In genomic region chr10:130105724-130106123, GRCh38 we compare ENCODE assay signal across 22 cellular contexts. TPM values are rescaled to one million over a fixed set of nuclear protein-coding genes. Genes with fewer than 3 reads are reported as not detected.
DNase-seq lines count a peak whose midpoint lies in the region; ATAC-seq and TF ChIP-seq lines count a peak whose summit lies in the region.
"Had no signal": no experiment of that assay in that cellular context is flagged by ENCODE, and none has a peak within 500 bp of the region (broad histone marks: within the 10 kb centered on the region; RNA-seq: fewer than 3 reads in every experiment).

No MANE protein-coding gene starts in this region.

- H3K9ac ChIP-seq in OCI-LY3 (ENCODE audit: low read length) (no peak overlapping the region), iPS-15b (ENCODE audit: low read depth, low read length) (no peak overlapping the region), neural progenitor cell (no peak overlapping the region)

- peak; percentile 64 for ATAC-seq in GM23338
- no peak for ATAC-seq in GM21723 (IDR thresholded peaks at IDR 0.05; ENCODE audit: unreplicated experiment)
- ATAC-seq: activated CD8-positive, alpha-beta T cell treated with anti-CD3 and anti-CD28 coated beads for 36 hours; T-cell had no signal

- peaks cover 18% of the 10 kb centered on the region for H3K4me1 ChIP-seq in GM23338 (ENCODE audit: insufficient read depth)
- peaks cover 31% of the 10 kb centered on the region for H3K4me1 ChIP-seq in OCI-LY3 (ENCODE audit: low read length)
- peaks cover 6% of the 10 kb centered on the region for H3K4me1 ChIP-seq in iPS-15b (ENCODE audit: control insufficient read depth, insufficient read depth, low read length)
- H3K4me1 ChIP-seq in neural progenitor cell: no peaks in the 10 kb centered on the region
- H3K4me1 ChIP-seq: SJCRH30 had no signal

- no peaks in the 10 kb centered on the region for H3K9me3 ChIP-seq in OCI-LY3 (ENCODE audit: insufficient read depth, low read length)
- H3K9me3 ChIP-seq in iPS-15b (ENCODE audit: control insufficient read depth, insufficient read depth, low read length): no peaks in the 10 kb centered on the region
- H3K9me3 ChIP-seq in neural progenitor cell (ENCODE audit: low read depth): no peaks in the 10 kb centered on the region
- H3K9me3 ChIP-seq: SJCRH30 had no signal

- H3K4me1 Mint-ChIP-seq in GM23338: peaks cover 31% of the 10 kb centered on the region
- H3K4me1 Mint-ChIP-seq in neural progenitor cell: peaks cover 13% of the 10 kb centered on the region
- H3K4me1 Mint-ChIP-seq in activated CD4-positive, alpha-beta memory T cell treated with anti-CD3 and anti-CD28 coated beads, Interleukin-2, amount 10 ng/mL, durations not matched to agents 7 days and 5 days: peaks cover 37% of the 10 kb centered on the region

- CTCF ChIA-PET in activated CD4-positive, alpha-beta memory T cell treated with anti-CD3 and anti-CD28 coated beads, Interleukin-2, amount 10 ng/mL, durations not matched to agents 7 days and 5 days (lab: Charles Lee): no interaction called here

- DNase-seq in GM23338 (ENCODE audit: low spot score) (peak; percentile 91), neural progenitor cell (ENCODE audit: low spot score) (peak; percentile 54)
- DNase-seq in stimulated activated CD4-positive, alpha-beta T cell treated with anti-CD3 and anti-CD28 coated beads, Interleukin-4, amount 100 ng/mL, for 1 hour: no peak
- DNase-seq in activated CD4-positive, alpha-beta memory T cell treated with anti-CD3 and anti-CD28 coated beads, Interleukin-2, amount 10 ng/mL, durations not matched to agents 7 days and 5 days: no peak
- DNase-seq: activated CD8-positive, alpha-beta T cell treated with anti-CD3 and anti-CD28 coated beads for 36 hours; activated gamma-delta T cell treated with Interleukin-2 at 50 U/mL for 16 hours; amygdala; C1 segment of cervical spinal cord; Calu3; cortex of kidney; NCI-H1092; NCI-H1930; NCI-H69; SJCRH30; stimulated activated CD4-positive, alpha-beta T cell treated with anti-CD3 and anti-CD28 coated beads, Interleukin-1b, Interleukin-23, amount 100 ng/mL, for 48 hours; substantia nigra; T-cell had no signal

- 0 out of 4 replicates have a peak, but pooled peaks of 1 of the 2 experiments have one; percentile 13 for TF ChIP-seq CTCF in GM23338 (conservative IDR thresholded peaks at IDR 0.05; ENCODE audit: low read depth in 2 of 2)
- TF ChIP-seq CTCF in OCI-LY3 (IDR thresholded peaks at IDR 0.05; ENCODE audit: low read depth, low read length): no peak
- TF ChIP-seq CTCF in neural progenitor cell (IDR thresholded peaks at IDR 0.05): no peak

- H3K27ac Mint-ChIP-seq in GM23338 (no peak overlapping the region; the same call in none of the 2 replicates), neural progenitor cell (no peak overlapping the region)
- no peak overlapping the region for H3K27ac Mint-ChIP-seq in activated CD4-positive, alpha-beta memory T cell treated with anti-CD3 and anti-CD28 coated beads, Interleukin-2, amount 10 ng/mL, durations not matched to agents 7 days and 5 days
- H3K27ac Mint-ChIP-seq: activated CD8-positive, alpha-beta T cell treated with anti-CD3 and anti-CD28 coated beads for 36 hours; T-cell had no signal

- POLR2A ChIA-PET in activated CD4-positive, alpha-beta memory T cell treated with anti-CD3 and anti-CD28 coated beads, Interleukin-2, amount 10 ng/mL, durations not matched to agents 7 days and 5 days (lab: Charles Lee): no interaction called here

- peak overlapping the region; percentile 57 for H3K4me3 ChIP-seq in GM23338
- no peak overlapping the region for H3K4me3 ChIP-seq in OCI-LY3 (ENCODE audit: low read length)
- peak overlapping the region; percentile 46 for H3K4me3 ChIP-seq in iPS-15b (ENCODE audit: low read depth, low read length)
- peak overlapping the region; percentile 18 for H3K4me3 ChIP-seq in neural progenitor cell
- H3K4me3 ChIP-seq: SJCRH30 had no signal

- H3K79me2 ChIP-seq in GM23338 (replicated peaks; ENCODE audit: insufficient read depth) (peaks cover 10% of the 10 kb centered on the region), OCI-LY3 (ENCODE audit: low read length) (peaks cover 27% of the 10 kb centered on the region), neural progenitor cell (ENCODE audit: low read depth) (peaks cover 15% of the 10 kb centered on the region)

- H3K27me3 ChIP-seq in GM23338 (ENCODE audit: insufficient read depth) (no peaks in the 10 kb centered on the region), OCI-LY3 (ENCODE audit: low read depth, low read length) (no peaks in the 10 kb centered on the region), iPS-15b (ENCODE audit: control insufficient read depth, insufficient read depth, low read length) (peaks cover 4% of the 10 kb centered on the region), neural progenitor cell (peaks cover 8% of the 10 kb centered on the region)
- H3K27me3 ChIP-seq: SJCRH30 had no signal

- H3K36me3 Mint-ChIP-seq in GM23338 (ENCODE audit: low read depth) (peaks cover 9% of the 10 kb centered on the region; the same call in 2 of the 3 replicates), neural progenitor cell (no peaks in the 10 kb centered on the region)
- peaks cover 3% of the 10 kb centered on the region for H3K36me3 Mint-ChIP-seq in activated CD4-positive, alpha-beta memory T cell treated with anti-CD3 and anti-CD28 coated beads, Interleukin-2, amount 10 ng/mL, durations not matched to agents 7 days and 5 days (ENCODE audit: low read depth)

- H3K4me2 ChIP-seq in GM23338: peak overlapping the region; percentile 91
- no peak overlapping the region for H3K4me2 ChIP-seq in OCI-LY3 (ENCODE audit: low read length)
- H3K4me2 ChIP-seq in neural progenitor cell: peak overlapping the region; percentile 53

- H3F3A ChIP-seq in GM23338 (replicated peaks; ENCODE audit: low read depth): peaks cover 8% of the 10 kb centered on the region
- H3F3A ChIP-seq in neural progenitor cell (ENCODE audit: low read depth): peaks cover 11% of the 10 kb centered on the region

- H3K27me3 Mint-ChIP-seq in GM23338 (ENCODE audit: insufficient read depth, low read depth, poor library complexity) (peaks cover 11% of the 10 kb centered on the region), neural progenitor cell (ENCODE audit: insufficient read depth, low read depth) (peaks cover 5% of the 10 kb centered on the region)
- H3K27me3 Mint-ChIP-seq in activated CD4-positive, alpha-beta memory T cell treated with anti-CD3 and anti-CD28 coated beads, Interleukin-2, amount 10 ng/mL, durations not matched to agents 7 days and 5 days: no peaks in the 10 kb centered on the region
- H3K27me3 Mint-ChIP-seq: activated CD8-positive, alpha-beta T cell treated with anti-CD3 and anti-CD28 coated beads for 36 hours; T-cell had no signal

- H3K4me3 Mint-ChIP-seq in GM23338 (peak overlapping the region; percentile 71), neural progenitor cell (no peak overlapping the region)
- no peak overlapping the region for H3K4me3 Mint-ChIP-seq in activated CD4-positive, alpha-beta memory T cell treated with anti-CD3 and anti-CD28 coated beads, Interleukin-2, amount 10 ng/mL, durations not matched to agents 7 days and 5 days
- H3K4me3 Mint-ChIP-seq: activated CD8-positive, alpha-beta T cell treated with anti-CD3 and anti-CD28 coated beads for 36 hours had no signal

- H4K20me1 ChIP-seq in GM23338 (replicated peaks; ENCODE audit: insufficient read depth) (no peaks in the 10 kb centered on the region), OCI-LY3 (ENCODE audit: insufficient read depth, low read length) (no peaks in the 10 kb centered on the region), neural progenitor cell (ENCODE audit: low read depth) (no peaks in the 10 kb centered on the region)

- H3K9me2 ChIP-seq in GM23338 (ENCODE audit: insufficient read depth): no peaks in the 10 kb centered on the region

- H2AFZ ChIP-seq in GM23338 (peak overlapping the region; percentile 69; the same call in 1 of the 2 replicates), OCI-LY3 (ENCODE audit: low read depth, low read length) (no peak overlapping the region), neural progenitor cell (replicated peaks) (no peak overlapping the region)

- H3K36me3 ChIP-seq in GM23338 (ENCODE audit: insufficient read depth) (no peaks in the 10 kb centered on the region), OCI-LY3 (replicated peaks; ENCODE audit: low read depth, low read length) (peaks cover 7% of the 10 kb centered on the region), iPS-15b (ENCODE audit: control insufficient read depth, insufficient read depth, low read length) (no peaks in the 10 kb centered on the region), neural progenitor cell (no peaks in the 10 kb centered on the region)
- H3K36me3 ChIP-seq: SJCRH30 had no signal

- no peak overlapping the region for H3K27ac ChIP-seq in GM23338 (ENCODE audit: low read depth)
- 0 out of 2 replicates have a peak overlapping the region, but pooled peaks have one; percentile 99 for H3K27ac ChIP-seq in OCI-LY3 (ENCODE audit: low read length)
- no peak overlapping the region for H3K27ac ChIP-seq in neural progenitor cell
- H3K27ac ChIP-seq: HL-60, SJCRH30 had no signal

- H3K9me3 Mint-ChIP-seq in GM23338 (no peaks in the 10 kb centered on the region), neural progenitor cell (no peaks in the 10 kb centered on the region)
- no peaks in the 10 kb centered on the region for H3K9me3 Mint-ChIP-seq in activated CD4-positive, alpha-beta memory T cell treated with anti-CD3 and anti-CD28 coated beads, Interleukin-2, amount 10 ng/mL, durations not matched to agents 7 days and 5 days
- H3K9me3 Mint-ChIP-seq: activated CD8-positive, alpha-beta T cell treated with anti-CD3 and anti-CD28 coated beads for 36 hours; T-cell had no signal

TF ChIP-seq in GM23338, 12 proteins besides CTCF, POLR2A, EP300 and RAD21:
- TF ChIP-seq POLR2AphosphoS5 (IDR thresholded peaks at IDR 0.05; ENCODE audit: low read depth): peak; percentile 36; the same call in 1 of the 2 replicates
- TF ChIP-seq EZH2 (IDR thresholded peaks at IDR 0.05; ENCODE audit: low read depth, unreplicated experiment): no peak

RNA-seq across cellular contexts. Expression of gene C10orf143, which starts 4.9 kb away (rescaled TPM):
- 0.21 and 0.62 TPM in 2 replicates for total RNA-seq in GM23338 (2014; rRNA removed; shearing (Covaris generic))
- polyA plus RNA-seq in GM23338 (2016; fragmentation: Nextera tagmentation; extraction: Ambion mirVana): 3.7 and 4.8 TPM in 2 replicates
- 1.1 and 1.6 TPM in 2 replicates for total RNA-seq in neural progenitor cell (ENCODE audit: low replicate concordance)
- total RNA-seq in activated CD4-positive, alpha-beta memory T cell treated with anti-CD3 and anti-CD28 coated beads, Interleukin-2, amount 10 ng/mL, durations not matched to agents 7 days and 5 days: 1 to 10 TPM; 2.5 TPM
- total RNA-seq: skeletal muscle tissue had no signal

RNA-seq across cellular contexts. Expression of gene GLRX3, which starts 30.5 kb away (rescaled TPM):
- 141 and 146 TPM in 2 replicates for total RNA-seq in GM23338 (2014; rRNA removed; shearing (Covaris generic))
- polyA plus RNA-seq in GM23338 (2016; fragmentation: Nextera tagmentation; extraction: Ambion mirVana): 175 and 201 TPM in 2 replicates
- 142 and 182 TPM in 2 replicates for total RNA-seq in neural progenitor cell (ENCODE audit: low replicate concordance)
- 10 to 100 TPM; 73.8 to 83.7 TPM for total RNA-seq in activated CD4-positive, alpha-beta memory T cell treated with anti-CD3 and anti-CD28 coated beads, Interleukin-2, amount 10 ng/mL, durations not matched to agents 7 days and 5 days

Comparison
In these comparisons a context has a peak if more than half of its experiments do, and no peak if none do; other contexts are left out.
1. DNase-seq: peak in GM23338 (single experiment) and neural progenitor cell (single experiment); none in stimulated activated CD4-positive, alpha-beta T cell treated with anti-CD3 and anti-CD28 coated beads, Interleukin-4, amount 100 ng/mL, for 1 hour (single experiment) and activated CD4-positive, alpha-beta memory T cell treated with anti-CD3 and anti-CD28 coated beads, Interleukin-2, amount 10 ng/mL, durations not matched to agents 7 days and 5 days (single experiment).